ENCODE assay signal across 33 cellular contexts in genomic region chr5:118447350-118447749, GRCh38.
"Had no signal": no experiment of that assay in that cellular context is flagged by ENCODE, and none has a peak within 500 bp of the region (broad histone marks: within the 10 kb centered on the region; RNA-seq: fewer than 3 reads in every experiment).

No MANE protein-coding gene starts in this region.

- H3K27me3 ChIP-seq: brain microvascular endothelial cell, cardiac muscle cell, colonic mucosa, esophagus squamous epithelium, gastrocnemius medialis, heart left ventricle had no signal

- H3K9me3 Mint-ChIP-seq: activated CD8-positive, alpha-beta T cell treated with anti-CD3 and anti-CD28 coated beads for 36 hours; activated T-cell treated with anti-CD3 and anti-CD28 coated beads, Interleukin-2, amount 50 U/mL, for 4 hours; activated T-helper 17 cell treated with anti-CD3 and anti-CD28 coated beads, Interleukin-2, amount 50 U/mL, for 72 hours; T-helper 2 cell treated with Interferon-gamma antibody and Interleukin-4, amounts not matched to agents 5 μg/mL and 100 μg/mL, for 36 hours had no signal

- H3K36me3 ChIP-seq: brain microvascular endothelial cell, cardiac muscle cell, colonic mucosa, esophagus squamous epithelium, gastrocnemius medialis, heart left ventricle, WERI-Rb-1 had no signal

- ATAC-seq: activated CD4-positive, CD25-positive, alpha-beta regulatory T cell treated with anti-CD3 and anti-CD28 coated beads, Interleukin-2, amount 50 U/mL, for 24 hours; activated CD8-positive, alpha-beta T cell treated with anti-CD3 and anti-CD28 coated beads for 36 hours; activated T-cell treated with anti-CD3 and anti-CD28 coated beads, Interleukin-2, amount 50 U/mL, for 4 hours; activated T-helper 17 cell treated with anti-CD3 and anti-CD28 coated beads, Interleukin-2, amount 50 U/mL, for 72 hours; gastrocnemius medialis; heart left ventricle; T-helper 17 cell had no signal

- H3K27me3 Mint-ChIP-seq: activated B cell treated with CpG ODN at 0.5 μM for 24 hours; activated CD8-positive, alpha-beta T cell treated with anti-CD3 and anti-CD28 coated beads for 36 hours; activated naive CD8-positive, alpha-beta T cell; activated T-helper 17 cell treated with anti-CD3 and anti-CD28 coated beads, Interleukin-2, amount 50 U/mL, for 72 hours; T-helper 17 cell had no signal

- H3K36me3 Mint-ChIP-seq: activated naive CD8-positive, alpha-beta T cell had no signal

- H3K4me1 Mint-ChIP-seq: activated B cell treated with CpG ODN at 0.5 μM for 24 hours; activated T-helper 17 cell treated with anti-CD3 and anti-CD28 coated beads, Interleukin-2, amount 50 U/mL, for 72 hours; T-helper 17 cell had no signal

- DNase-seq: activated B cell treated with CpG ODN at 0.5 μM for 24 hours; activated CD4-positive, alpha-beta T cell treated with anti-CD3 and anti-CD28 coated beads for 48 hours; activated CD4-positive, alpha-beta T cell treated with anti-CD3 and anti-CD28 coated beads, Interleukin-2, amount 50 U/mL, for 1 hour; activated CD4-positive, alpha-beta T cell treated with anti-CD3 and anti-CD28 coated beads, Interleukin-2, amount 50 U/mL, for 48 hours; activated CD8-positive, alpha-beta memory T cell treated with anti-CD3 and anti-CD28 coated beads for 24 hours; activated CD8-positive, alpha-beta T cell treated with anti-CD3 and anti-CD28 coated beads for 36 hours; activated effector memory CD4-positive, alpha-beta T cell treated with Interleukin-2 at 50 U/mL for 16 hours; activated gamma-delta T cell treated with Interleukin-2 at 50 U/mL for 16 hours; activated naive CD4-positive, alpha-beta T cell treated with anti-CD3 and anti-CD28 coated beads, Interleukin-2, amount 50 U/mL, for 16 hours; activated naive CD4-positive, alpha-beta T cell treated with Interleukin-2 at 50 U/mL for 16 hours; activated T-cell treated with anti-CD3 and anti-CD28 coated beads, Interleukin-2, amount 50 U/mL, for 4 hours; amniotic stem cell; anterior cingulate cortex; brain microvascular endothelial cell; central memory CD4-positive, alpha-beta T cell; cerebellar nuclear complex; colonic mucosa; effector CD8-positive, alpha-beta T cell; erythroblast; esophagus squamous epithelium; foreskin fibroblast; gastrocnemius medialis; glutamatergic neuron; heart left ventricle; T-helper 1 cell; T-helper 17 cell; T1000; WERI-Rb-1 had no signal

- H3K27ac ChIP-seq: brain microvascular endothelial cell, cardiac muscle cell, colonic mucosa, esophagus squamous epithelium, gastrocnemius medialis, heart left ventricle, WERI-Rb-1 had no signal

- H3K4me3 Mint-ChIP-seq: activated B cell treated with CpG ODN at 0.5 μM for 24 hours; activated CD8-positive, alpha-beta T cell treated with anti-CD3 and anti-CD28 coated beads for 36 hours; activated naive CD8-positive, alpha-beta T cell; activated T-cell treated with anti-CD3 and anti-CD28 coated beads, Interleukin-2, amount 50 U/mL, for 4 hours; activated T-helper 17 cell treated with anti-CD3 and anti-CD28 coated beads, Interleukin-2, amount 50 U/mL, for 72 hours; T-helper 17 cell; T-helper 2 cell treated with Interferon-gamma antibody and Interleukin-4, amounts not matched to agents 5 μg/mL and 100 μg/mL, for 36 hours had no signal

- H3K4me3 ChIP-seq: cardiac muscle cell, colonic mucosa, esophagus squamous epithelium, gastrocnemius medialis, heart left ventricle had no signal

- H3K9me3 ChIP-seq: colonic mucosa, esophagus squamous epithelium, gastrocnemius medialis had no signal

- H3K27ac Mint-ChIP-seq: activated B cell treated with CpG ODN at 0.5 μM for 24 hours; activated CD8-positive, alpha-beta T cell treated with anti-CD3 and anti-CD28 coated beads for 36 hours; activated naive CD8-positive, alpha-beta T cell; activated T-helper 17 cell treated with anti-CD3 and anti-CD28 coated beads, Interleukin-2, amount 50 U/mL, for 72 hours; T-helper 17 cell; T-helper 2 cell treated with Interferon-gamma antibody and Interleukin-4, amounts not matched to agents 5 μg/mL and 100 μg/mL, for 36 hours had no signal

- H3K4me1 ChIP-seq: colonic mucosa, esophagus squamous epithelium, gastrocnemius medialis had no signal
